In genomic region chr3:187039723-187040414, GRCh38 we compare ENCODE assay signal across 11 cellular contexts.
A peak's percentile ranks its signal among the peaks of the same experiment; 100 is the strongest.
DNase-seq lines count a peak whose midpoint lies in the region; ATAC-seq, FAIRE-seq and TF ChIP-seq lines count a peak whose summit lies in the region.
"Had no signal": no experiment of that assay in that cellular context is flagged by ENCODE, and none has a peak within 500 bp of the region (broad histone marks: within the 10 kb centered on the region; RNA-seq: fewer than 3 reads in every experiment).

No MANE protein-coding gene starts in this region.

- no peaks in the 10 kb centered on the region for H3K27me3 ChIP-seq in GM12878 (replicated peaks in 1 of 2; ENCODE audit: control insufficient read depth in 2 of 2, insufficient read depth in 2 of 2, low read length in 1 of 2)
- no peaks in the 10 kb centered on the region for H3K27me3 ChIP-seq in smooth muscle cell (ENCODE audit: low read depth)

- H3K4me1 Mint-ChIP-seq in activated naive CD4-positive, alpha-beta T cell treated with anti-CD3 and anti-CD28 coated beads, Interleukin-2, amount 10 ng/mL, durations not matched to agents 7 days and 5 days, result peaks cover 73% of the 10 kb centered on the region

- in situ Hi-C loops in GM12878 (cut with MboI), result no loop called here

- no peak for TF ChIP-seq CTCF in GM12878 (IDR thresholded peaks at IDR 0.05 in 2 of 3, conservative IDR thresholded peaks at IDR 0.05 in 1 of 3; ENCODE audit: control insufficient read depth in 2 of 3, extremely low read depth in 1 of 3, insufficient read depth in 1 of 3, low read depth in 3 of 3, low read length in 3 of 3)
- TF ChIP-seq CTCF in smooth muscle cell (IDR thresholded peaks at IDR 0.05; ENCODE audit: borderline replicate concordance, insufficient read depth, poor library complexity, severe bottlenecking), result no peak
- no peak for TF ChIP-seq CTCF in foreskin fibroblast (IDR thresholded peaks at IDR 0.05; ENCODE audit: low read depth, low read length)

- no peak overlapping the region for H3K4me3 Mint-ChIP-seq in activated naive CD4-positive, alpha-beta T cell treated with anti-CD3 and anti-CD28 coated beads, Interleukin-2, amount 10 ng/mL, durations not matched to agents 7 days and 5 days

- RAD21 ChIA-PET in GM12878 (lab: Charles Lee; ENCODE audit: unreplicated experiment), result interaction anchor here (1.2 to 4.1 kb wide), 3 partner anchors 9 to 18 kb away, joined by 4 to 29 read pairs (median 25); no protein-coding TSS in a partner anchor

- CTCF ChIA-PET in activated naive CD4-positive, alpha-beta T cell treated with anti-CD3 and anti-CD28 coated beads, Interleukin-2, amount 10 ng/mL, durations not matched to agents 7 days and 5 days (lab: Charles Lee), result interaction anchor here (2.7 to 5.9 kb wide), 2 partner anchors 9 to 13 kb away, joined by 18 to 35 read pairs; no protein-coding TSS in a partner anchor
- CTCF ChIA-PET in GM12878 (lab: Yijun Ruan, JAX), result interaction anchor here (0.8 to 4.0 kb wide), 7 partner anchors 10 to 190 kb away, joined by 3 to 14 read pairs (median 4); no protein-coding TSS in a partner anchor

- H2AFZ ChIP-seq in GM12878 (ENCODE audit: control insufficient read depth, low read depth, low read length), result no peak overlapping the region
- no peak overlapping the region for H2AFZ ChIP-seq in smooth muscle cell (ENCODE audit: low read depth)

- no peaks in the 10 kb centered on the region; the same call in 1 of the 3 replicates for H3K9me3 ChIP-seq in GM12878 (replicated peaks; ENCODE audit: control insufficient read depth, insufficient read depth, low read length)
- no peaks in the 10 kb centered on the region for H3K9me3 ChIP-seq in smooth muscle cell (replicated peaks; ENCODE audit: low read depth)

- FAIRE-seq in GM12878 (lab: Jason Lieb, UNC), result peak; percentile 18

- 14% methylated on average over 6 of the region's 6 CpGs for WGBS in GM12878 (ENCODE audit: insufficient coverage, insufficient replicate concordance, low lambda C conversion rate, missing lambda C conversion rate)
- 93% methylated on average over 6 of the region's 6 CpGs for WGBS in smooth muscle cell (ENCODE audit: low lambda C conversion rate)

- BruUV-seq in GM12878 (replicated peaks; lab: Mats Ljungman, UMichigan), result no TSS peak

- peaks cover 23% of the 10 kb centered on the region for H3K9me3 Mint-ChIP-seq in activated naive CD4-positive, alpha-beta T cell treated with anti-CD3 and anti-CD28 coated beads, Interleukin-2, amount 10 ng/mL, durations not matched to agents 7 days and 5 days

- DNase-seq in activated naive CD4-positive, alpha-beta T cell treated with anti-CD3 and anti-CD28 coated beads, Interleukin-2, amount 10 ng/mL, durations not matched to agents 7 days and 5 days, result no peak
- no peak for DNase-seq in activated naive CD4-positive, alpha-beta T cell treated with Interleukin-2 at 50 U/mL for 16 hours
- no peak for DNase-seq in GM12878 (ENCODE audit: low read depth, low spot score)
- no peak for DNase-seq in smooth muscle cell (lab: John Stamatoyannopoulos, UW; ENCODE audit: unreplicated experiment)
- no peak for DNase-seq in foreskin fibroblast
- no peak for DNase-seq in GM19240 (ENCODE audit: insufficient read length, low spot score)
- DNase-seq: dermis blood vessel endothelial cell; NCI-H2171 treated with DMSO at 0.1 percent for 48 hours; stimulated activated CD4-positive, alpha-beta T cell treated with anti-CD3 and anti-CD28 coated beads, Interleukin-4, amount 100 ng/mL, for 24 hours had no signal

- H3K27ac Mint-ChIP-seq in activated naive CD4-positive, alpha-beta T cell treated with anti-CD3 and anti-CD28 coated beads, Interleukin-2, amount 10 ng/mL, durations not matched to agents 7 days and 5 days, result peak overlapping the region; percentile 92

- H3K4me3 ChIP-seq in GM12878 (no peak overlapping the region), smooth muscle cell (peak overlapping the region; percentile 35), foreskin fibroblast (ENCODE audit: low read depth in 1 of 2, low read length in 2 of 2) (no peak overlapping the region)

- H3K36me3 ChIP-seq in GM12878 (ENCODE audit: control insufficient read depth in 2 of 2, insufficient read depth in 2 of 2, low read length in 1 of 2) (peaks cover 24 to 48% of the 10 kb centered on the region in 2 experiments), smooth muscle cell (ENCODE audit: low read depth) (no peaks in the 10 kb centered on the region)

- H3K4me2 ChIP-seq in GM12878 (ENCODE audit: control insufficient read depth, insufficient read depth) (peak overlapping the region; percentile 36), smooth muscle cell (no peak overlapping the region)

- POLR2A ChIA-PET in GM12878 (lab: Charles Lee), result interaction anchor here (1.6 to 8.0 kb wide), 2 partner anchors 11 to 26 kb away, joined by 3 to 120 read pairs; no protein-coding TSS in a partner anchor

- peaks cover 78% of the 10 kb centered on the region for H3K36me3 Mint-ChIP-seq in activated naive CD4-positive, alpha-beta T cell treated with anti-CD3 and anti-CD28 coated beads, Interleukin-2, amount 10 ng/mL, durations not matched to agents 7 days and 5 days

- no peaks in the 10 kb centered on the region for H3K27me3 Mint-ChIP-seq in activated naive CD4-positive, alpha-beta T cell treated with anti-CD3 and anti-CD28 coated beads, Interleukin-2, amount 10 ng/mL, durations not matched to agents 7 days and 5 days

- ATAC-seq in HG02588 (IDR thresholded peaks at IDR 0.05; ENCODE audit: unreplicated experiment) (peak; percentile 33), GM12878 (peak; percentile 26), HG03095 (IDR thresholded peaks at IDR 0.05; ENCODE audit: unreplicated experiment) (no peak)

- no peak for TF ChIP-seq RAD21 in GM12878 (IDR thresholded peaks at IDR 0.05; ENCODE audit: insufficient read depth, low read depth, low read length)

- SMC1A ChIA-PET in GM12878 (lab: Charles Lee; ENCODE audit: uncharacterized antibody, unreplicated experiment), result interaction anchor here (0.9 to 12.6 kb wide), 7 partner anchors 8 to 40 kb away, joined by 3 to 213 read pairs (median 5); no protein-coding TSS in a partner anchor

- no peaks in the 10 kb centered on the region for H4K20me1 ChIP-seq in GM12878 (ENCODE audit: control insufficient read depth, insufficient read depth)
- no peaks in the 10 kb centered on the region for H4K20me1 ChIP-seq in smooth muscle cell (ENCODE audit: low read depth)

- TF ChIP-seq EP300 in GM12878 (IDR thresholded peaks at IDR 0.05; ENCODE audit: borderline replicate concordance in 1 of 2, control insufficient read depth in 1 of 2, low read depth in 2 of 2, low read length in 2 of 2), result no peak

- H3K79me2 ChIP-seq in GM12878 (ENCODE audit: control insufficient read depth, insufficient read depth, low read length), result peaks cover 72% of the 10 kb centered on the region
- no peaks in the 10 kb centered on the region for H3K79me2 ChIP-seq in smooth muscle cell (ENCODE audit: low read depth)

- H3F3A ChIP-seq in smooth muscle cell (ENCODE audit: low read depth), result no peaks in the 10 kb centered on the region

- peak overlapping the region; percentile 60 for H3K27ac ChIP-seq in GM12878 (ENCODE audit: control insufficient read depth, insufficient read depth)
- no peak overlapping the region for H3K27ac ChIP-seq in smooth muscle cell (ENCODE audit: low read depth)

- peak; percentile 60 for TF ChIP-seq POLR2A in GM12878 (IDR thresholded peaks at IDR 0.05; ENCODE audit: low read depth, low read length)

- H3K4me1 ChIP-seq in GM12878 (ENCODE audit: control insufficient read depth, insufficient read depth, low read length) (peaks cover 58% of the 10 kb centered on the region), smooth muscle cell (ENCODE audit: low read depth) (no peaks in the 10 kb centered on the region)

- intact Hi-C loops in GM12878 (cut with micrococcal nuclease; ENCODE audit: unreplicated experiment), result no loop called here

- H3K9ac ChIP-seq in GM12878 (ENCODE audit: control insufficient read depth, insufficient read depth, low read length) (no peak overlapping the region), smooth muscle cell (ENCODE audit: low read depth) (no peak overlapping the region)

TF ChIP-seq in GM12878, 131 proteins besides CTCF, POLR2A, EP300 and RAD21:
- TF ChIP-seq PRDM15 (CRISPR knock-in tag; IDR thresholded peaks at IDR 0.05) (0 out of 2 replicates have a peak, but pooled peaks have one; percentile 23), POLR2AphosphoS5 (IDR thresholded peaks at IDR 0.05; ENCODE audit: low read length) (0 out of 2 replicates have a peak, but pooled peaks have one; percentile 22), STAT1 (conservative IDR thresholded peaks at IDR 0.05) (no peak), TARDBP (IDR thresholded peaks at IDR 0.05; ENCODE audit: borderline replicate concordance) (no peak), NBN (IDR thresholded peaks at IDR 0.05) (no peak), CHD2 (IDR thresholded peaks at IDR 0.05; ENCODE audit: borderline replicate concordance, low read depth, low read length) (no peak), SREBF2 (IDR thresholded peaks at IDR 0.05; ENCODE audit: low read length) (no peak)
